In genomic region chr6:10373642-10374359, GRCh38 we compare ENCODE assay signal across 19 cellular contexts. TPM values are rescaled to one million over a fixed set of nuclear protein-coding genes. Genes with fewer than 3 reads are reported as not detected.
DNase-seq lines count a peak whose midpoint lies in the region; ATAC-seq, FAIRE-seq and TF ChIP-seq lines count a peak whose summit lies in the region.
"Had no signal": no experiment of that assay in that cellular context is flagged by ENCODE, and none has a peak within 500 bp of the region (broad histone marks: within the 10 kb centered on the region; RNA-seq: fewer than 3 reads in every experiment).

No MANE protein-coding gene starts in this region.

- H3F3A ChIP-seq in PC-3 (ENCODE audit: low read length, unreplicated experiment) = no peaks in the 10 kb centered on the region

- CTCF ChIA-PET in PC-3 (lab: Charles Lee) = no interaction called here

- no TSS peak for BruUV-seq in PC-3 (replicated peaks; lab: Mats Ljungman, UMichigan)

- 0 out of 2 replicates have a peak overlapping the region, but pooled peaks have one; percentile 35 for H2AFZ ChIP-seq in PC-3 (ENCODE audit: low read length)

- no peaks in the 10 kb centered on the region for H3K9me3 Mint-ChIP-seq in activated naive CD4-positive, alpha-beta T cell treated with anti-CD3 and anti-CD28 coated beads, Interleukin-2, amount 50 U/mL, for 24 hours
- peaks cover 0 to 3% of the 10 kb centered on the region in 2 donors for H3K9me3 Mint-ChIP-seq in activated naive CD4-positive, alpha-beta T cell treated with anti-CD3 and anti-CD28 coated beads, Interleukin-2, amount 50 U/mL, for 72 hours
- H3K9me3 Mint-ChIP-seq: CD8-positive, alpha-beta T cell; endodermal cell had no signal

- H3K9ac ChIP-seq in PC-3 (ENCODE audit: low read length) = no peak overlapping the region

- DNase-seq in activated naive CD4-positive, alpha-beta T cell treated with anti-CD3 and anti-CD28 coated beads, Interleukin-2, amount 50 U/mL, for 72 hours (ENCODE audit: low spot score in 2 of 2) = no peak
- peak; percentile 30 for DNase-seq in PC-3
- DNase-seq in fibroblast of villous mesenchyme (ENCODE audit: low read depth) = peak; percentile 14
- peak; percentile 26 for DNase-seq in urothelium cell line (ENCODE audit: low spot score)
- no peak for DNase-seq in MV-4-11 (lab: John Stamatoyannopoulos, UW)
- DNase-seq in stimulated activated CD4-positive, alpha-beta T cell treated with anti-CD3 and anti-CD28 coated beads, Interleukin-15, amount 100 ng/mL, for 24 hours = no peak
- DNase-seq: activated CD4-positive, alpha-beta T cell treated with anti-CD3 and anti-CD28 coated beads for 36 hours; caudate nucleus; CD8-positive, alpha-beta T cell; endodermal cell; GDM1; kidney; NK-92 treated with Interleukin-12 subunit alpha and Interleukin-12 subunit beta, amount 100 ng/mL, for 24 hours; ovary; SHP77 treated with DMSO at 0.1 percent for 48 hours had no signal

- no peaks in the 10 kb centered on the region for H3K27me3 ChIP-seq in PC-3 (ENCODE audit: low read length)
- H3K27me3 ChIP-seq: ovary had no signal

- H3K4me1 Mint-ChIP-seq in activated naive CD4-positive, alpha-beta T cell treated with anti-CD3 and anti-CD28 coated beads, Interleukin-2, amount 50 U/mL, for 24 hours = no peaks in the 10 kb centered on the region
- H3K4me1 Mint-ChIP-seq: activated CD4-positive, alpha-beta T cell treated with anti-CD3 and anti-CD28 coated beads for 36 hours; endodermal cell had no signal

- no peak overlapping the region for H3K4me3 Mint-ChIP-seq in activated naive CD4-positive, alpha-beta T cell treated with anti-CD3 and anti-CD28 coated beads, Interleukin-2, amount 50 U/mL, for 24 hours
- H3K4me3 Mint-ChIP-seq: activated CD4-positive, alpha-beta T cell treated with anti-CD3 and anti-CD28 coated beads for 36 hours; activated naive CD8-positive, alpha-beta T cell; CD8-positive, alpha-beta T cell; endodermal cell had no signal

- H3K36me3 Mint-ChIP-seq in activated naive CD4-positive, alpha-beta T cell treated with anti-CD3 and anti-CD28 coated beads, Interleukin-2, amount 50 U/mL, for 24 hours = no peaks in the 10 kb centered on the region
- H3K36me3 Mint-ChIP-seq in activated naive CD4-positive, alpha-beta T cell treated with anti-CD3 and anti-CD28 coated beads, Interleukin-2, amount 50 U/mL, for 72 hours = no peaks in the 10 kb centered on the region
- H3K36me3 Mint-ChIP-seq: activated naive CD8-positive, alpha-beta T cell; CD8-positive, alpha-beta T cell had no signal

- no peak for FAIRE-seq in urothelium cell line (lab: Jason Lieb, UNC)
- FAIRE-seq: kidney had no signal

- no peaks in the 10 kb centered on the region for H3K9me2 ChIP-seq in PC-3 (replicated peaks; ENCODE audit: low read length)

- POLR2A ChIA-PET in PC-3 (lab: Charles Lee; ENCODE audit: unreplicated experiment) = no interaction called here

- intact Hi-C loops in PC-3 (cut with micrococcal nuclease) = no loop called here

- peaks cover 22% of the 10 kb centered on the region for H3K27me3 Mint-ChIP-seq in activated naive CD4-positive, alpha-beta T cell treated with anti-CD3 and anti-CD28 coated beads, Interleukin-2, amount 50 U/mL, for 24 hours

- ATAC-seq in activated naive CD4-positive, alpha-beta T cell treated with anti-CD3 and anti-CD28 coated beads, Interleukin-2, amount 50 U/mL, for 72 hours = no peak
- ATAC-seq in PC-3 = 0 out of 2 replicates have a peak, but pooled peaks have one; percentile 34
- ATAC-seq in HG02981 (IDR thresholded peaks at IDR 0.05; ENCODE audit: unreplicated experiment) = no peak
- ATAC-seq: activated CD4-positive, alpha-beta T cell treated with anti-CD3 and anti-CD28 coated beads for 36 hours; CD8-positive, alpha-beta T cell had no signal

- no peak for TF ChIP-seq CTCF in PC-3 (conservative IDR thresholded peaks at IDR 0.05; ENCODE audit: low read depth, low read length)
- no peak for TF ChIP-seq CTCF in fibroblast of villous mesenchyme (IDR thresholded peaks at IDR 0.05; ENCODE audit: insufficient read depth, low read depth, low read length)

- no peak overlapping the region for H3K27ac ChIP-seq in PC-3 (ENCODE audit: low read length)
- H3K27ac ChIP-seq: 22Rv1, ovary had no signal

- no peak overlapping the region for H3K4me2 ChIP-seq in PC-3 (ENCODE audit: low read length)

- peak overlapping the region; percentile 69 for H3K27ac Mint-ChIP-seq in activated naive CD4-positive, alpha-beta T cell treated with anti-CD3 and anti-CD28 coated beads, Interleukin-2, amount 50 U/mL, for 24 hours
- no peak overlapping the region for H3K27ac Mint-ChIP-seq in activated naive CD4-positive, alpha-beta T cell treated with anti-CD3 and anti-CD28 coated beads, Interleukin-2, amount 50 U/mL, for 72 hours
- H3K27ac Mint-ChIP-seq: activated CD4-positive, alpha-beta T cell treated with anti-CD3 and anti-CD28 coated beads for 36 hours; activated naive CD8-positive, alpha-beta T cell; CD8-positive, alpha-beta T cell; endodermal cell had no signal

- H3K9me3 ChIP-seq in PC-3 (ENCODE audit: low read length) = no peaks in the 10 kb centered on the region
- H3K9me3 ChIP-seq: ovary had no signal

- no peaks in the 10 kb centered on the region for H3K36me3 ChIP-seq in PC-3 (ENCODE audit: low read depth, low read length)
- H3K36me3 ChIP-seq: ovary had no signal

- H3K79me2 ChIP-seq in PC-3 (ENCODE audit: low read length) = no peaks in the 10 kb centered on the region

- no peaks in the 10 kb centered on the region for H4K20me1 ChIP-seq in PC-3 (ENCODE audit: low read length)

- peaks cover 12% of the 10 kb centered on the region for H3K4me1 ChIP-seq in PC-3 (ENCODE audit: insufficient read depth, low read length)

- H3K4me3 ChIP-seq in PC-3 (ENCODE audit: low read length) (no peak overlapping the region), fibroblast of villous mesenchyme (ENCODE audit: low read depth, low read length) (no peak overlapping the region)
- H3K4me3 ChIP-seq: ovary had no signal

RNA-seq across cellular contexts. Expression of gene TFAP2A, which starts 41.1 kb away (rescaled TPM):
- under 1 TPM in 1 of 2 donors, not detected in 1; 0.14 TPM for total RNA-seq in activated naive CD4-positive, alpha-beta T cell treated with anti-CD3 and anti-CD28 coated beads, Interleukin-2, amount 50 U/mL, for 72 hours
- total RNA-seq in PC-3 (2014; rRNA removed) (29.4 and 35.5 TPM in 2 replicates), fibroblast of villous mesenchyme (2.6 and 13.8 TPM in 2 replicates)

Comparison
In these comparisons a context has a peak if more than half of its experiments do, and no peak if none do; other contexts are left out.
1. DNase-seq: peak in PC-3 (single experiment), fibroblast of villous mesenchyme (single experiment) and urothelium cell line (single experiment); none in activated naive CD4-positive, alpha-beta T cell treated with anti-CD3 and anti-CD28 coated beads, Interleukin-2, amount 50 U/mL, for 72 hours (0 of 2), MV-4-11 (single experiment) and stimulated activated CD4-positive, alpha-beta T cell treated with anti-CD3 and anti-CD28 coated beads, Interleukin-15, amount 100 ng/mL, for 24 hours (single experiment).